In genomic region chr12:92146865-92147264, GRCh38 we compare ENCODE assay signal across 8 cellular contexts. TPM values are rescaled to one million over a fixed set of nuclear protein-coding genes. Genes with fewer than 3 reads are reported as not detected.
DNase-seq lines count a peak whose midpoint lies in the region; ATAC-seq, FAIRE-seq and TF ChIP-seq lines count a peak whose summit lies in the region.

No MANE protein-coding gene starts in this region.

- no peaks in the 10 kb centered on the region for H4K20me1 ChIP-seq in HCT116 (ENCODE audit: insufficient read depth)
- 0 out of 2 replicates have a peak, but pooled peaks cover 2% of the 10 kb centered on the region for H4K20me1 ChIP-seq in GM12878 (ENCODE audit: control insufficient read depth, insufficient read depth)

- DNase-seq in HCT116 (ENCODE audit: low read depth, low spot score) (no peak), GM12878 (ENCODE audit: low read depth, low spot score) (no peak), mesothelial cell of epicardium (ENCODE audit: low spot score in 2 of 2, unreplicated experiment in 2 of 2) (no peak), A172 (ENCODE audit: low spot score) (no peak), NCI-H146 (lab: John Stamatoyannopoulos, UW) (no peak), small intestine (no peak)

- H3K9me3 ChIP-seq in HCT116 (ENCODE audit: control insufficient read depth in 1 of 2, insufficient read depth in 1 of 2, low read depth in 1 of 2, low read length in 2 of 2) (no peaks in the 10 kb centered on the region), GM12878 (replicated peaks; ENCODE audit: control insufficient read depth, insufficient read depth, low read length) (no peaks in the 10 kb centered on the region), small intestine (ENCODE audit: control insufficient read depth, low read depth) (no peaks in the 10 kb centered on the region)

- no peaks in the 10 kb centered on the region for H3K9me3 Mint-ChIP-seq in mesothelial cell of epicardium

- no peak for TF ChIP-seq POLR2A in HCT116 (IDR thresholded peaks at IDR 0.05; ENCODE audit: borderline replicate concordance, extremely low read depth, insufficient read depth, insufficient read length)
- no peak for TF ChIP-seq POLR2A in GM12878 (IDR thresholded peaks at IDR 0.05; ENCODE audit: low read depth, low read length)

- H3K9ac ChIP-seq in HCT116 (ENCODE audit: low read length) = 0 out of 2 replicates have a peak overlapping the region, but pooled peaks have one; percentile 66
- H3K9ac ChIP-seq in GM12878 (ENCODE audit: control insufficient read depth, insufficient read depth, low read length) = peak overlapping the region; percentile 96

- RAD21 ChIA-PET in HCT116 (lab: Charles Lee; ENCODE audit: low non-redundant PET in 1 of 2, low total read pairs in 2 of 2, uncharacterized antibody in 2 of 2, unreplicated experiment in 2 of 2) (no interaction called here), GM12878 (lab: Charles Lee; ENCODE audit: unreplicated experiment) (interaction anchor here (0.6 to 9.9 kb wide), 28 partner anchors 9 to 423 kb away, joined by 3 to 167 read pairs (median 16); no protein-coding TSS in a partner anchor)

- no peak for ATAC-seq in HCT116
- no peak for ATAC-seq in GM12878
- no peak for ATAC-seq in HG02981 (IDR thresholded peaks at IDR 0.05; ENCODE audit: unreplicated experiment)

- H3K27ac ChIP-seq in 22Rv1 = peak overlapping the region; percentile 97
- H3K27ac ChIP-seq in HCT116 (ENCODE audit: low read depth, low read length) = no peak overlapping the region
- peak overlapping the region; percentile 94 for H3K27ac ChIP-seq in GM12878 (ENCODE audit: control insufficient read depth, insufficient read depth)
- H3K27ac ChIP-seq in small intestine (ENCODE audit: low read depth in 1 of 2, low read length in 1 of 2) = peak overlapping the region in 1 of 2 donors; percentile 27

- peaks cover 5 to 18% of the 10 kb centered on the region in 2 experiments; a peak in 3 of 4 replicates for H3K4me1 ChIP-seq in HCT116 (ENCODE audit: control insufficient read depth in 1 of 2, insufficient read depth in 2 of 2, low read length in 2 of 2)
- peaks cover 8% of the 10 kb centered on the region for H3K4me1 ChIP-seq in GM12878 (ENCODE audit: control insufficient read depth, insufficient read depth, low read length)
- no peaks in the 10 kb centered on the region for H3K4me1 ChIP-seq in small intestine (ENCODE audit: control insufficient read depth in 2 of 2, insufficient read depth in 1 of 2, low read depth in 1 of 2, low read length in 1 of 2)

- in situ Hi-C loops in GM12878 (cut with MboI) = loop anchor here (5.0 to 25.0 kb wide), 3 partner anchors 255 to 560 kb away; no protein-coding TSS in a partner anchor

- CTCF ChIA-PET in HCT116 (lab: Charles Lee) = interaction anchor here (1.4 kb wide), 1 partner anchor 261 kb away, joined by 8 read pairs; no protein-coding TSS in a partner anchor
- CTCF ChIA-PET in GM12878 (lab: Yijun Ruan, JAX) = interaction anchor here (0.6 to 3.7 kb wide), 6 partner anchors 10 to 423 kb away, joined by 3 to 18 read pairs (median 4); no protein-coding TSS in a partner anchor

- TF ChIP-seq CTCF in 22Rv1 (IDR thresholded peaks at IDR 0.05) = no peak
- no peak for TF ChIP-seq CTCF in HCT116 (IDR thresholded peaks at IDR 0.05 in 2 of 3, conservative IDR thresholded peaks at IDR 0.05 in 1 of 3; ENCODE audit: borderline replicate concordance in 1 of 3, insufficient read depth in 1 of 3, low read depth in 2 of 3, low read length in 2 of 3)
- TF ChIP-seq CTCF in GM12878 (IDR thresholded peaks at IDR 0.05 in 2 of 3, conservative IDR thresholded peaks at IDR 0.05 in 1 of 3; ENCODE audit: control insufficient read depth in 2 of 3, extremely low read depth in 1 of 3, insufficient read depth in 1 of 3, low read depth in 3 of 3, low read length in 3 of 3) = no peak
- no peak for TF ChIP-seq CTCF in mesothelial cell of epicardium (IDR thresholded peaks at IDR 0.05; ENCODE audit: unreplicated experiment)

- SMC1A ChIA-PET in GM12878 (lab: Charles Lee; ENCODE audit: uncharacterized antibody, unreplicated experiment) = interaction anchor here (0.6 to 7.5 kb wide), 19 partner anchors 8 to 423 kb away, joined by 3 to 98 read pairs (median 6); no protein-coding TSS in a partner anchor

- intact Hi-C loops in HCT116 (cut with micrococcal nuclease) (loop anchor here (10.0 kb wide), 1 partner anchor 372 kb away; no protein-coding TSS in a partner anchor), GM12878 (cut with micrococcal nuclease; ENCODE audit: unreplicated experiment) (loop anchor here (2.0 to 5.0 kb wide), 3 partner anchors 38 to 424 kb away; no protein-coding TSS in a partner anchor)

- H3K27me3 Mint-ChIP-seq in mesothelial cell of epicardium (ENCODE audit: low read depth) = no peaks in the 10 kb centered on the region

- peak overlapping the region; percentile 98 for H3K27ac Mint-ChIP-seq in mesothelial cell of epicardium

- H3K36me3 Mint-ChIP-seq in mesothelial cell of epicardium = peaks cover 10% of the 10 kb centered on the region

- POLR2A ChIA-PET in HCT116 (lab: Charles Lee) (interaction anchor here (1.2 to 4.7 kb wide), 4 partner anchors 9 to 54 kb away, joined by 4 to 91 read pairs (median 14); no protein-coding TSS in a partner anchor), GM12878 (lab: Charles Lee) (interaction anchor here (1.1 to 10.9 kb wide), 12 partner anchors 13 to 418 kb away, joined by 3 to 222 read pairs (median 12); no protein-coding TSS in a partner anchor)

- peak overlapping the region; percentile 93 for H3K4me2 ChIP-seq in HCT116 (ENCODE audit: low read length)
- peak overlapping the region; percentile 57 for H3K4me2 ChIP-seq in GM12878 (ENCODE audit: control insufficient read depth, insufficient read depth)

- BruUV-seq in HCT116 (replicated peaks; lab: Mats Ljungman, UMichigan) (no TSS peak), GM12878 (replicated peaks; lab: Mats Ljungman, UMichigan) (no TSS peak)

- peaks cover 9 to 20% of the 10 kb centered on the region in 2 experiments; a peak in 2 of 4 replicates for H3K36me3 ChIP-seq in HCT116 (ENCODE audit: control insufficient read depth in 1 of 2, insufficient read depth in 2 of 2, low read length in 2 of 2)
- peaks cover 0 to 10% of the 10 kb centered on the region in 2 experiments; a peak in 1 of 4 replicates for H3K36me3 ChIP-seq in GM12878 (ENCODE audit: control insufficient read depth in 2 of 2, insufficient read depth in 2 of 2, low read length in 1 of 2)
- peaks cover 0 to 4% of the 10 kb centered on the region in 2 donors for H3K36me3 ChIP-seq in small intestine (ENCODE audit: control insufficient read depth in 2 of 2, insufficient read depth in 2 of 2, low read length in 2 of 2)

- H2AFZ ChIP-seq in HCT116 (ENCODE audit: low read depth, low read length, poor library complexity, severe bottlenecking) = peak overlapping the region; percentile 79
- no peak overlapping the region for H2AFZ ChIP-seq in GM12878 (ENCODE audit: control insufficient read depth, low read depth, low read length)

- no peak for TF ChIP-seq EP300 in GM12878 (IDR thresholded peaks at IDR 0.05; ENCODE audit: borderline replicate concordance in 1 of 2, control insufficient read depth in 1 of 2, low read depth in 2 of 2, low read length in 2 of 2)

- H3K79me2 ChIP-seq in HCT116 (ENCODE audit: insufficient read depth, low read length) (peaks cover 33% of the 10 kb centered on the region), GM12878 (ENCODE audit: control insufficient read depth, insufficient read depth, low read length) (peaks cover 67% of the 10 kb centered on the region)

- WGBS in GM12878 (ENCODE audit: insufficient coverage, insufficient replicate concordance, low lambda C conversion rate, missing lambda C conversion rate) = 0% methylated on average over 3 of the region's 3 CpGs
- WGBS in small intestine, 3 donors = 30 to 34% (median 33%) methylated on average over 3 of the region's 3 CpGs

- no peaks in the 10 kb centered on the region for H3K27me3 ChIP-seq in HCT116 (ENCODE audit: insufficient read depth, low read length)
- no peaks in the 10 kb centered on the region for H3K27me3 ChIP-seq in GM12878 (replicated peaks in 1 of 2; ENCODE audit: control insufficient read depth in 2 of 2, insufficient read depth in 2 of 2, low read length in 1 of 2)
- H3K27me3 ChIP-seq in small intestine (ENCODE audit: control insufficient read depth in 2 of 2, insufficient read depth in 2 of 2, low read length in 2 of 2) = no peaks in the 10 kb centered on the region

- H3K9me2 ChIP-seq in HCT116 (ENCODE audit: insufficient read depth) = no peaks in the 10 kb centered on the region

- TF ChIP-seq RAD21 in HCT116 (IDR thresholded peaks at IDR 0.05; ENCODE audit: low read depth) (no peak), GM12878 (IDR thresholded peaks at IDR 0.05; ENCODE audit: insufficient read depth, low read depth, low read length) (no peak)

- H3K4me3 ChIP-seq in HCT116 (replicated peaks in 1 of 2; ENCODE audit: low read depth in 1 of 2, low read length in 2 of 2) (peak overlapping the region; percentile 54 to 76), GM12878 (peak overlapping the region; percentile 86), small intestine (ENCODE audit: low read depth in 1 of 2, low read length in 2 of 2) (peak overlapping the region in 1 of 2 donors; percentile 28)

- peak overlapping the region; percentile 99 for H3K4me3 Mint-ChIP-seq in mesothelial cell of epicardium

- peaks cover 58% of the 10 kb centered on the region for H3K4me1 Mint-ChIP-seq in mesothelial cell of epicardium

- FAIRE-seq in GM12878 (lab: Jason Lieb, UNC) (no peak), small intestine (lab: Jason Lieb, UNC) (no peak)

TF ChIP-seq in GM12878, 131 proteins besides CTCF, POLR2A, EP300 and RAD21 (continues in another document):
- TF ChIP-seq ZSCAN29 (IDR thresholded peaks at IDR 0.05) = no peak

RNA-seq across cellular contexts. Expression of gene BTG1, which starts 1.2 kb away (rescaled TPM):
- total RNA-seq in HCT116 (2021; ENCODE audit: unreplicated experiment) (57.3 TPM), GM12878 (2014; rRNA removed) (27.3 and 27.8 TPM in 2 replicates), GM12878 (2014; rRNA removed; fragmentation: Illumina TruSeq; extraction: Trizol) (34.0 and 35.3 TPM in 2 replicates), GM12878 (2021) (186 and 194 TPM in 2 replicates), mesothelial cell of epicardium (68.1 to 71.5 TPM (median 71.0 TPM) in 3 replicates)
- polyA plus RNA-seq in HCT116 (2012) = 85.6 and 108 TPM in 2 replicates
- total RNA-seq in GM12878 (2013; cell fraction: nucleolus; rRNA removed) = 121 and 128 TPM in 2 replicates
- polyA plus RNA-seq in GM12878 (2011; ENCODE audit: low read depth) = 72.3 TPM
- polyA plus RNA-seq in GM12878 (2011; rRNA removed) (100 and 164 TPM in 2 replicates), GM12878 (2014; fragmentation: Illumina TruSeq; extraction: Trizol) (46.4 and 59.9 TPM in 2 replicates), GM12878 (2014; fragmentation: Nextera tagmentation; extraction: Ambion mirVana) (10 to 100 TPM; 23.7 to 61.5 TPM), GM12878 (2014; rRNA removed) (51.3 and 60.2 TPM in 2 replicates), GM12878 (2016; fragmentation: Nextera tagmentation; extraction: Ambion mirVana) (100 to 1,000 TPM in 1 of 2 experiments, 10 to 100 TPM in 1; 97.0 to 147 TPM), small intestine (10 to 100 TPM; 38.8 to 61.1 (median 51.1) TPM)
- polyA plus RNA-seq in GM12878 (2011; cell fraction: cytosol; rRNA removed) = 153 and 176 TPM in 2 replicates
- polyA plus RNA-seq in GM12878 (2011; cell fraction: nucleus; rRNA removed) = 119 and 192 TPM in 2 replicates
- 131 and 205 TPM in 2 replicates for polyA plus RNA-seq in GM12878 (2012)
- polyA minus RNA-seq in GM12878 (2011; rRNA and poly(A)+ RNA removed) = 209 and 266 TPM in 2 replicates
- 81.5 and 90.4 TPM in 2 replicates for polyA minus RNA-seq in GM12878 (2011; cell fraction: cytosol; rRNA and poly(A)+ RNA removed)
- polyA minus RNA-seq in GM12878 (2011; cell fraction: nucleus; rRNA and poly(A)+ RNA removed) = 130 and 142 TPM in 2 replicates
- total RNA-seq in A172 (2014; rRNA removed; shearing (Covaris generic)) = 4.0 and 4.7 TPM in 2 replicates
